Comparison of ENCODE assay signal across 21 cellular contexts in the genomic region with DNA sequence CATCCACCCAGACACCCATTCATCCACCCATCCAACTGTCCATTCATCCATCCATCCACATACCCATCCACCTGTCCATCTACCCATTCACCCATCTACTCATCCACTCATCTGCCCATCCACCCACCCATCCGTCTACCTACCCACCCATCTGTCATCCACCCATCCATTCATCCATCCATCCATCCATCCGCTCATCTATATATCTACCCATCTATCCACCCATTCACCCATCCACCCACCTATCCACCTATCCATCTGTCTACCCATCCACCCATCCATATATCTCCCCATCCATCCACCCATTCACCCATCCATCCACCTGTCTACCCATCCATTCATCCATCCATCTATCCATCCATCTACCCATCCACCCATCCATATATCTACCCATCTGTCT.
"Had no signal": no experiment of that assay in that cellular context is flagged by ENCODE, and none has a peak within 500 bp of the region (broad histone marks: within the 10 kb centered on the region; RNA-seq: fewer than 3 reads in every experiment).

No MANE protein-coding gene starts in this region.

- H3K9me3 ChIP-seq: SJCRH30 had no signal

- DNase-seq: KBM-7, MV-4-11, NCI-H1048, NCI-H1105, NCI-H1417, NCI-H1436 treated with DMSO at 0.1 percent for 48 hours, NCI-H1694, NCI-H187 treated with DMSO at 0.1 percent for 48 hours, NCI-H2029 treated with DMSO at 0.1 percent for 48 hours, NCI-H2171 treated with DMSO at 0.1 percent for 48 hours, NCI-H345, NCI-H446 treated with DMSO at 0.1 percent for 48 hours, NCI-H510A treated with DMSO at 0.1 percent for 48 hours, NCI-H526, NCI-H82, PC-3, SHP77 treated with DMSO at 0.1 percent for 48 hours, SJCRH30 had no signal

- ATAC-seq: Panc1, PC-3, SK-N-SH treated with all-trans-retinoic acid at 6 μM for 48 hours had no signal

- H3K27me3 ChIP-seq: SJCRH30 had no signal

- H3K27ac ChIP-seq: RWPE1, SJCRH30 had no signal

- H3K36me3 ChIP-seq: SJCRH30 had no signal

- H3K4me3 ChIP-seq: SJCRH30 had no signal

- H3K4me1 ChIP-seq: SJCRH30 had no signal
